Comparison of ENCODE assay signal across 14 cellular contexts in the genomic region with DNA sequence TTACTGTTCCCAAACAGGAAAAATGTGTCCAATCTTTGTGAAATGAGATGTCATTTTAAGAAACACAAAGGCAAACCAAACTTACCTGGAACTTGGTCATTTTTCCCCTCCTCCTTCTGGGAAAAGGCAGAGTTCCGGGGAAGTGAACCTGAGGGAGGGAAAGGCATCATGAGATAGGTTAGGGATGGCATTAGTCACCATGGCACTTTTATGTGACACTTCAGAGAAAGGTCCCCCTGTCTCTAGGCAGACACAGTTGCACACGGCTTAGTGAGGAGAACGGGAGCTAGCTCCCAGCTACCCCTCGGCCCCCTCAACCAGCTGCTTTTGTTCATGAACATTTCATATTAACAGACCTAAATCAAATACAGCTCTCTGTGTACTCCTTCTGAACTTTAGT. TPM values are rescaled to one million over a fixed set of nuclear protein-coding genes. Genes with fewer than 3 reads are reported as not detected.
DNase-seq lines count a peak whose midpoint lies in the region; ATAC-seq, FAIRE-seq and TF ChIP-seq lines count a peak whose summit lies in the region.
"Had no signal": no experiment of that assay in that cellular context is flagged by ENCODE, and none has a peak within 500 bp of the region (broad histone marks: within the 10 kb centered on the region; RNA-seq: fewer than 3 reads in every experiment).

No MANE protein-coding gene starts in this region.

- peaks cover 6% of the 10 kb centered on the region for H3K4me1 Mint-ChIP-seq in T-helper 2 cell treated with Interferon-gamma antibody and Interleukin-4, amounts not matched to agents 5 μg/mL and 100 μg/mL, for 36 hours (ENCODE audit: low read depth)
- H3K4me1 Mint-ChIP-seq in central memory CD8-positive, alpha-beta T cell = peaks cover 11% of the 10 kb centered on the region
- peaks cover 18% of the 10 kb centered on the region for H3K4me1 Mint-ChIP-seq in activated CD4-positive, alpha-beta memory T cell treated with anti-CD3 and anti-CD28 coated beads, Interleukin-2, amount 10 ng/mL, durations not matched to agents 7 days and 5 days

- no peak overlapping the region for H3K23ac ChIP-seq in neuronal stem cell (ENCODE audit: low read depth, low read length, poor library complexity)

- H3K27me3 Mint-ChIP-seq in T-helper 2 cell treated with Interferon-gamma antibody and Interleukin-4, amounts not matched to agents 5 μg/mL and 100 μg/mL, for 36 hours (ENCODE audit: low read depth) = no peaks in the 10 kb centered on the region
- H3K27me3 Mint-ChIP-seq in central memory CD8-positive, alpha-beta T cell = peaks cover 6% of the 10 kb centered on the region
- H3K27me3 Mint-ChIP-seq in activated CD4-positive, alpha-beta memory T cell treated with anti-CD3 and anti-CD28 coated beads, Interleukin-2, amount 10 ng/mL, durations not matched to agents 7 days and 5 days = no peaks in the 10 kb centered on the region

- no peaks in the 10 kb centered on the region for H3K79me1 ChIP-seq in neuronal stem cell (ENCODE audit: low read depth, low read length)

- no peak for ATAC-seq in central memory CD8-positive, alpha-beta T cell (replicated peaks; ENCODE audit: extremely low read depth, poor library complexity, severe bottlenecking)
- ATAC-seq in GM19395 (IDR thresholded peaks at IDR 0.05; ENCODE audit: unreplicated experiment) = no peak
- ATAC-seq: esophagus mucosa, sciatic nerve had no signal

- no peak overlapping the region for H2AK5ac ChIP-seq in neuronal stem cell (ENCODE audit: low read depth, low read length)

- no peak overlapping the region for H4K8ac ChIP-seq in neuronal stem cell (ENCODE audit: low read depth, low read length)

- peaks cover 10 to 39% of the 10 kb centered on the region in 2 donors for H3K36me3 ChIP-seq in neuronal stem cell (replicated peaks in 1 of 2; ENCODE audit: control insufficient read depth in 2 of 2, insufficient read depth in 2 of 2, low read length in 2 of 2)

- POLR2A ChIA-PET in activated CD4-positive, alpha-beta memory T cell treated with anti-CD3 and anti-CD28 coated beads, Interleukin-2, amount 10 ng/mL, durations not matched to agents 7 days and 5 days (lab: Charles Lee) = interaction anchor here (2.3 kb wide), 1 partner anchor 197 kb away, joined by 10 read pairs; a partner anchor contains a TSS

- CTCF ChIA-PET in activated CD4-positive, alpha-beta memory T cell treated with anti-CD3 and anti-CD28 coated beads, Interleukin-2, amount 10 ng/mL, durations not matched to agents 7 days and 5 days (lab: Charles Lee) = no interaction called here

- H2BK15ac ChIP-seq in neuronal stem cell (ENCODE audit: low read length) = no peak overlapping the region

- DNase-seq in T-helper 2 cell treated with Interferon-gamma antibody and Interleukin-4, amounts not matched to agents 5 μg/mL and 100 μg/mL, for 36 hours (ENCODE audit: low spot score) = no peak
- no peak for DNase-seq in T-helper 2 cell
- no peak for DNase-seq in LNCaP clone FGC (ENCODE audit: low read depth)
- no peak for DNase-seq in central memory CD8-positive, alpha-beta T cell (ENCODE audit: low spot score in 2 of 2)
- DNase-seq in neuronal stem cell (ENCODE audit: low spot score) = no peak
- no peak for DNase-seq in activated CD4-positive, alpha-beta memory T cell treated with anti-CD3 and anti-CD28 coated beads, Interleukin-2, amount 10 ng/mL, durations not matched to agents 7 days and 5 days
- no peak for DNase-seq in GM12892 (ENCODE audit: insufficient read length)
- DNase-seq: activated CD4-positive, alpha-beta T cell treated with anti-CD3 and anti-CD28 coated beads for 4 hours; NCI-H2029; RPMI8226 had no signal

- H3K27ac Mint-ChIP-seq in T-helper 2 cell treated with Interferon-gamma antibody and Interleukin-4, amounts not matched to agents 5 μg/mL and 100 μg/mL, for 36 hours = no peak overlapping the region
- H3K27ac Mint-ChIP-seq in central memory CD8-positive, alpha-beta T cell (ENCODE audit: low read depth) = no peak overlapping the region
- H3K27ac Mint-ChIP-seq in activated CD4-positive, alpha-beta memory T cell treated with anti-CD3 and anti-CD28 coated beads, Interleukin-2, amount 10 ng/mL, durations not matched to agents 7 days and 5 days = no peak overlapping the region

- TF ChIP-seq POLR2A in GM12892 (IDR thresholded peaks at IDR 0.05; ENCODE audit: low read depth, low read length) = no peak

- H3K9ac ChIP-seq in neuronal stem cell (ENCODE audit: low read depth, low read length, poor library complexity) = no peak overlapping the region

- no peak overlapping the region for H3K4me2 ChIP-seq in neuronal stem cell (ENCODE audit: insufficient read depth, low read length, poor library complexity, severe bottlenecking)

- no CpG with 5 or more reads among the region's 4 CpGs for WGBS in neuronal stem cell (ENCODE audit: extremely low coverage in 2 of 2, insufficient read length in 2 of 2, insufficient replicate concordance in 1 of 2), 2 donors

- H3K4me3 ChIP-seq in LNCaP clone FGC (ENCODE audit: low read depth, low read length) (peak overlapping the region; percentile 74; the same call in 1 of the 2 replicates), neuronal stem cell (ENCODE audit: low read length in 2 of 2) (peak overlapping the region in 1 of 2 donors; percentile 73)

- H3K9me3 Mint-ChIP-seq in T-helper 2 cell treated with Interferon-gamma antibody and Interleukin-4, amounts not matched to agents 5 μg/mL and 100 μg/mL, for 36 hours = peaks cover 33% of the 10 kb centered on the region
- H3K9me3 Mint-ChIP-seq in central memory CD8-positive, alpha-beta T cell = peaks cover 3% of the 10 kb centered on the region
- peaks cover 12% of the 10 kb centered on the region for H3K9me3 Mint-ChIP-seq in activated CD4-positive, alpha-beta memory T cell treated with anti-CD3 and anti-CD28 coated beads, Interleukin-2, amount 10 ng/mL, durations not matched to agents 7 days and 5 days

- no peak overlapping the region for H2BK120ac ChIP-seq in neuronal stem cell (ENCODE audit: low read depth, low read length)

- no peak overlapping the region for H2BK12ac ChIP-seq in neuronal stem cell (ENCODE audit: low read length)

- H3K14ac ChIP-seq in neuronal stem cell (ENCODE audit: low read length) = no peak overlapping the region

- peak overlapping the region; percentile 94 for H2AFZ ChIP-seq in neuronal stem cell (ENCODE audit: low read length)

- no peak for FAIRE-seq in GM12892 (lab: Jason Lieb, UNC)
- FAIRE-seq: GM19239 had no signal

- H3K4ac ChIP-seq in neuronal stem cell (ENCODE audit: low read length) = no peak overlapping the region

- no peaks in the 10 kb centered on the region for H3K27me3 ChIP-seq in neuronal stem cell (ENCODE audit: control insufficient read depth in 3 of 3, insufficient read depth in 3 of 3, low read depth in 1 of 3, low read length in 3 of 3)

- no peak for TF ChIP-seq CTCF in LNCaP clone FGC (IDR thresholded peaks at IDR 0.05; ENCODE audit: control insufficient read depth, extremely low read depth, insufficient read depth)

- H3K4me1 ChIP-seq in neuronal stem cell (ENCODE audit: control insufficient read depth in 2 of 2, insufficient read depth in 1 of 2, low read depth in 1 of 2, low read length in 2 of 2) = peaks cover 1 to 6% of the 10 kb centered on the region in 2 donors

- peak overlapping the region; percentile 88 for H3K4me3 Mint-ChIP-seq in T-helper 2 cell treated with Interferon-gamma antibody and Interleukin-4, amounts not matched to agents 5 μg/mL and 100 μg/mL, for 36 hours
- H3K4me3 Mint-ChIP-seq in central memory CD8-positive, alpha-beta T cell = peak overlapping the region; percentile 84
- no peak overlapping the region for H3K4me3 Mint-ChIP-seq in activated CD4-positive, alpha-beta memory T cell treated with anti-CD3 and anti-CD28 coated beads, Interleukin-2, amount 10 ng/mL, durations not matched to agents 7 days and 5 days

- no peak overlapping the region for H4K91ac ChIP-seq in neuronal stem cell (ENCODE audit: low read depth, low read length, poor library complexity)

- no peak overlapping the region for H2BK5ac ChIP-seq in neuronal stem cell (ENCODE audit: low read length)

- peaks cover 35% of the 10 kb centered on the region for H3K36me3 Mint-ChIP-seq in T-helper 2 cell treated with Interferon-gamma antibody and Interleukin-4, amounts not matched to agents 5 μg/mL and 100 μg/mL, for 36 hours (ENCODE audit: low read depth)
- peaks cover 25% of the 10 kb centered on the region for H3K36me3 Mint-ChIP-seq in central memory CD8-positive, alpha-beta T cell (ENCODE audit: insufficient read depth)
- H3K36me3 Mint-ChIP-seq in activated CD4-positive, alpha-beta memory T cell treated with anti-CD3 and anti-CD28 coated beads, Interleukin-2, amount 10 ng/mL, durations not matched to agents 7 days and 5 days (ENCODE audit: low read depth) = peaks cover 42% of the 10 kb centered on the region

- no peak overlapping the region for H3K27ac ChIP-seq in neuronal stem cell (replicated peaks; ENCODE audit: low read length)

- H3K9me3 ChIP-seq in neuronal stem cell (replicated peaks in 1 of 2; ENCODE audit: control insufficient read depth in 2 of 2, insufficient read depth in 1 of 2, low read depth in 1 of 2, low read length in 2 of 2) = peaks cover 0 to 1% of the 10 kb centered on the region in 2 donors

- H3K18ac ChIP-seq in neuronal stem cell (ENCODE audit: low read length) = no peak overlapping the region

RNA-seq across cellular contexts. Expression of a gene that starts 1.5 kb away (rescaled TPM):
- 2.3 TPM for polyA plus RNA-seq in neuronal stem cell (2013, experiment 1 of 2)
- polyA plus RNA-seq in neuronal stem cell (2013, experiment 2 of 2) = 2.7 TPM
- 1 to 10 TPM; 5.2 to 5.9 TPM for total RNA-seq in activated CD4-positive, alpha-beta memory T cell treated with anti-CD3 and anti-CD28 coated beads, Interleukin-2, amount 10 ng/mL, durations not matched to agents 7 days and 5 days
- polyA plus RNA-seq in GM12892 (2012; ENCODE audit: missing spikeins) = 5.2 TPM

RNA-seq across cellular contexts. Expression of a gene that starts 43.6 kb away (rescaled TPM):
- 0.71 TPM for polyA plus RNA-seq in neuronal stem cell (2013, experiment 1 of 2)
- 0.61 TPM for polyA plus RNA-seq in neuronal stem cell (2013, experiment 2 of 2)
- total RNA-seq in activated CD4-positive, alpha-beta memory T cell treated with anti-CD3 and anti-CD28 coated beads, Interleukin-2, amount 10 ng/mL, durations not matched to agents 7 days and 5 days = under 1 TPM; 0.08 to 0.33 TPM
- 1.5 TPM for polyA plus RNA-seq in GM12892 (2012; ENCODE audit: missing spikeins)
- total RNA-seq: esophagus mucosa had no signal

RNA-seq across cellular contexts. Expression of a gene that starts 53.2 kb away (rescaled TPM):
- 2.0 TPM for polyA plus RNA-seq in neuronal stem cell (2013, experiment 1 of 2)
- polyA plus RNA-seq in neuronal stem cell (2013, experiment 2 of 2) = 2.0 TPM
- total RNA-seq in activated CD4-positive, alpha-beta memory T cell treated with anti-CD3 and anti-CD28 coated beads, Interleukin-2, amount 10 ng/mL, durations not matched to agents 7 days and 5 days = not detected
- 0.59 TPM for polyA plus RNA-seq in GM12892 (2012; ENCODE audit: missing spikeins)
